In genomic region chr5:80407735-80408474, GRCh38 we compare ENCODE assay signal across 1 cellular context.
TF ChIP-seq lines count a peak whose summit lies in the region.

Gene ZFYVE16 (plus strand): TSS chr5:80408064. CDS start chr5:80434148, 26,084 bp downstream.

TF ChIP-seq in K562, 482 proteins besides CTCF, POLR2A, EP300 and RAD21 (continued from another document and continues in another):
- TF ChIP-seq ZNF512 (tag; IDR thresholded peaks at IDR 0.05) (no peak), SLC30A9 (CRISPR knock-in tag; IDR thresholded peaks at IDR 0.05) (no peak), LCOR (CRISPR knock-in tag; IDR thresholded peaks at IDR 0.05) (peak; percentile 74), ZNF764 (CRISPR knock-in tag; IDR thresholded peaks at IDR 0.05; ENCODE audit: low read depth) (no peak), TBP (optimal IDR thresholded peaks at IDR 0.05; ENCODE audit: low read depth, low read length) (peak; percentile 71), SIN3A (IDR thresholded peaks at IDR 0.05; ENCODE audit: borderline replicate concordance in 2 of 2, control insufficient read depth in 1 of 2, low read depth in 2 of 2, low read length in 2 of 2) (peak in 1 of 2 experiments; percentile 66; a peak in 2 of 4 replicates), ZNF24 (IDR thresholded peaks at IDR 0.05) (no peak), ELF2 (CRISPR knock-in tag; IDR thresholded peaks at IDR 0.05) (peak; percentile 7), SP1 (CRISPR knock-in tag; IDR thresholded peaks at IDR 0.05) (0 out of 2 replicates have a peak, but pooled peaks have one; percentile 16), RUNX1 (IDR thresholded peaks at IDR 0.05; ENCODE audit: low read depth) (no peak), NFRKB (IDR thresholded peaks at IDR 0.05; ENCODE audit: low read depth) (0 out of 2 replicates have a peak, but pooled peaks have one; percentile 6), THAP12 (CRISPR knock-in tag; IDR thresholded peaks at IDR 0.05) (0 out of 2 replicates have a peak, but pooled peaks have one; percentile 6), MNT (conservative IDR thresholded peaks at IDR 0.05) (no peak), MTA1 (IDR thresholded peaks at IDR 0.05; ENCODE audit: borderline replicate concordance) (peak; percentile 50; the same call in 1 of the 2 replicates), RBFOX2 (IDR thresholded peaks at IDR 0.05; ENCODE audit: low read depth, low read length) (peak; percentile 94), TEAD1 (CRISPR knock-in tag; IDR thresholded peaks at IDR 0.05) (0 out of 4 replicates have a peak, but pooled peaks of 1 of the 2 experiments have one; percentile 43), BMI1 (IDR thresholded peaks at IDR 0.05; ENCODE audit: low read length) (no peak), ZNF584 (CRISPR knock-in tag; IDR thresholded peaks at IDR 0.05; ENCODE audit: low read depth) (0 out of 2 replicates have a peak, but pooled peaks have one; percentile 11), SAFB (IDR thresholded peaks at IDR 0.05; ENCODE audit: borderline replicate concordance, low read depth, low read length) (peak; percentile 78; the same call in 1 of the 2 replicates), NCOA6 (IDR thresholded peaks at IDR 0.05) (no peak), ZBTB49 (CRISPR knock-in tag; IDR thresholded peaks at IDR 0.05; ENCODE audit: borderline replicate concordance) (0 out of 2 replicates have a peak, but pooled peaks have one; percentile 65), GTF3C2 (IDR thresholded peaks at IDR 0.05; ENCODE audit: borderline replicate concordance, extremely low read depth, insufficient read length) (no peak), RNF219 (CRISPR knock-in tag; IDR thresholded peaks at IDR 0.05) (no peak), MYC (IDR thresholded peaks at IDR 0.05; ENCODE audit: low read depth, low read length) (peak; percentile 65), MYC (CRISPR knock-in tag; IDR thresholded peaks at IDR 0.05; ENCODE audit: borderline replicate concordance, low read depth) (no peak), ZNF699 (CRISPR knock-in tag; IDR thresholded peaks at IDR 0.05; ENCODE audit: insufficient replicate concordance) (no peak), SRSF1 (IDR thresholded peaks at IDR 0.05; ENCODE audit: low read depth, low read length) (no peak), CBX1 (IDR thresholded peaks at IDR 0.05; ENCODE audit: low read depth) (0 out of 2 replicates have a peak, but pooled peaks have one; percentile 12), NRF1 (conservative IDR thresholded peaks at IDR 0.05 in 1 of 2, IDR thresholded peaks at IDR 0.05 in 1 of 2) (peak; percentile 98), MAZ (CRISPR knock-in tag; conservative IDR thresholded peaks at IDR 0.05 in 1 of 2, IDR thresholded peaks at IDR 0.05 in 1 of 2) (peak; percentile 80 to 96), ZNF507 (tag; conservative IDR thresholded peaks at IDR 0.05) (no peak), MCM2 (IDR thresholded peaks at IDR 0.05; ENCODE audit: low read depth) (no peak), ZNF780A (CRISPR knock-in tag; IDR thresholded peaks at IDR 0.05) (no peak), PHF8 (IDR thresholded peaks at IDR 0.05; ENCODE audit: borderline replicate concordance, low read length) (peak; percentile 87), HCFC1 (IDR thresholded peaks at IDR 0.05; ENCODE audit: low read depth, low read length) (no peak; the same call in 1 of the 2 replicates), ZBTB17 (CRISPR knock-in tag; IDR thresholded peaks at IDR 0.05) (peak; percentile 76), ELF1 (tag; IDR thresholded peaks at IDR 0.05) (peak; percentile 92), CREM (IDR thresholded peaks at IDR 0.05; ENCODE audit: low read depth) (peak; percentile 23; the same call in 1 of the 2 replicates), TAF1 (IDR thresholded peaks at IDR 0.05; ENCODE audit: control insufficient read depth, extremely low read depth, insufficient read depth, low read length, severe bottlenecking) (peak; percentile 67), CTBP1 (IDR thresholded peaks at IDR 0.05; ENCODE audit: borderline replicate concordance) (peak; percentile 16; the same call in 1 of the 2 replicates), SMARCA5 (IDR thresholded peaks at IDR 0.05) (no peak), CC2D1A (IDR thresholded peaks at IDR 0.05) (no peak), RFX1 (IDR thresholded peaks at IDR 0.05) (peak; percentile 26; the same call in 1 of the 2 replicates), JUND (IDR thresholded peaks at IDR 0.05; ENCODE audit: borderline replicate concordance, low read depth, low read length) (0 out of 2 replicates have a peak, but pooled peaks have one; percentile 34), JUND (tag; IDR thresholded peaks at IDR 0.05; ENCODE audit: borderline replicate concordance, low read depth, low read length) (no peak), CHD4 (IDR thresholded peaks at IDR 0.05; ENCODE audit: insufficient read depth, insufficient replicate concordance, low read depth, low read length, poor library complexity, severe bottlenecking) (no peak), ZNF655 (CRISPR knock-in tag; IDR thresholded peaks at IDR 0.05) (no peak), KAT8 (IDR thresholded peaks at IDR 0.05; ENCODE audit: low read depth) (no peak), HEY1 (CRISPR knock-in tag; IDR thresholded peaks at IDR 0.05; ENCODE audit: borderline replicate concordance) (no peak), POLR3A (IDR thresholded peaks at IDR 0.05; ENCODE audit: borderline replicate concordance, extremely low read depth, insufficient read depth, insufficient read length) (no peak), FOXP1 (CRISPR knock-in tag; IDR thresholded peaks at IDR 0.05) (peak; percentile 76; the same call in 1 of the 2 replicates), ZNF184 (CRISPR knock-in tag; IDR thresholded peaks at IDR 0.05) (no peak), TARDBP (IDR thresholded peaks at IDR 0.05) (peak; percentile 79), ARNT (IDR thresholded peaks at IDR 0.05) (no peak), HMBOX1 (IDR thresholded peaks at IDR 0.05) (no peak)
